20 cellular contexts compared by ENCODE assay signal in the genomic region with DNA sequence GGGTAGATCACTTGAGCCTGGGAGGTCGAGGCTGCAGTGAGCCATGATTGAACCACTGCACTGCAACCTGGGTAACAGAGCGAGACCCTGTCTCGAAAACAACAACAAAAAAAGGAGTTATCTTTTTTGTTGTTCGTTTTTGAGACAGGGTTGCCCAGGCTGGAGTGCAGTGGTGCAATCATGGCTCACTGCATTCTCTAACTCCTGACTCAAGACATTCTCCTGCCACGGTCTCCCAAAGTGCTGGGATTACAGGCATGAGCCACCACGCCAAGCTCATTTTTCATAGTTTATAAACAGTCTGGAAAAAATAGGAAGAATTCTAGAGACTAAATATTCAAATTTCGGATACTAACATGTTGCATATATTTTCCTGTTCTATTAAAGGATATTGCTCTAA. TPM values are rescaled to one million over a fixed set of nuclear protein-coding genes. Genes with fewer than 3 reads are reported as not detected.
DNase-seq lines count a peak whose midpoint lies in the region; ATAC-seq and TF ChIP-seq lines count a peak whose summit lies in the region.
"Had no signal": no experiment of that assay in that cellular context is flagged by ENCODE, and none has a peak within 500 bp of the region (broad histone marks: within the 10 kb centered on the region; RNA-seq: fewer than 3 reads in every experiment).

No MANE protein-coding gene starts in this region.

- no peak overlapping the region for H2AFZ ChIP-seq in ACC112 (ENCODE audit: low read length, unreplicated experiment)
- H2AFZ ChIP-seq: PC-9 had no signal

- H3K4me3 ChIP-seq in ACC112 (ENCODE audit: low read depth, low read length) (no peak overlapping the region), gastroesophageal sphincter (no peak overlapping the region), thyroid gland (replicated peaks in 1 of 3) (no peak overlapping the region)
- 0 out of 20 replicates have a peak overlapping the region, but pooled peaks of 1 of the 10 experiments have one; percentile 2 for H3K4me3 ChIP-seq in BLaER1 treated with 17β-estradiol and CSF1 and Interleukin-3, amounts not matched to agents 10 nM and 100 nM
- H3K4me3 ChIP-seq: body of pancreas, esophagus squamous epithelium, mucosa of descending colon, PC-9, SK-N-MC, transverse colon had no signal

- TF ChIP-seq CTCF in RWPE1 (conservative IDR thresholded peaks at IDR 0.05; ENCODE audit: low read depth) (no peak), gastroesophageal sphincter (IDR thresholded peaks at IDR 0.05) (no peak), thyroid gland (IDR thresholded peaks at IDR 0.05) (no peak)

- 78 to 85% methylated on average over 4 to 7 of the region's 7 CpGs for WGBS in gastroesophageal sphincter (ENCODE audit: low coverage in 1 of 2), 2 donors
- 87 to 96% methylated on average over 7 of the region's 7 CpGs for whole genome bisulfite sequencing in thyroid gland, 2 donors

- no peak for TF ChIP-seq EP300 in gastroesophageal sphincter (IDR thresholded peaks at IDR 0.05)

- H3K79me2 ChIP-seq in ACC112 (ENCODE audit: control insufficient read depth, insufficient read depth, low read length, unreplicated experiment), result no peaks in the 10 kb centered on the region

- H3K36me3 ChIP-seq in ACC112 (ENCODE audit: insufficient read depth, low read length) (peaks cover 3% of the 10 kb centered on the region; the same call in 1 of the 2 replicates), gastroesophageal sphincter (peaks cover 0 to 61% of the 10 kb centered on the region in 2 donors), thyroid gland (peaks cover 5 to 16% of the 10 kb centered on the region in 2 donors)
- peaks cover 42 to 75% (median 60%) of the 10 kb centered on the region in 11 experiments for H3K36me3 ChIP-seq in BLaER1 treated with 17β-estradiol and CSF1 and Interleukin-3, amounts not matched to agents 10 nM and 100 nM

- TF ChIP-seq POLR2A in gastroesophageal sphincter (IDR thresholded peaks at IDR 0.05) (no peak), thyroid gland (IDR thresholded peaks at IDR 0.05) (no peak)

- H3K4me1 ChIP-seq in ACC112 (ENCODE audit: control insufficient read depth, insufficient read depth, low read length, unreplicated experiment) (peaks cover 24% of the 10 kb centered on the region), gastroesophageal sphincter (no peaks in the 10 kb centered on the region), thyroid gland (no peaks in the 10 kb centered on the region)
- H3K4me1 ChIP-seq in BLaER1 treated with 17β-estradiol and CSF1 and Interleukin-3, amounts not matched to agents 10 nM and 100 nM, result peaks cover 16 to 74% (median 62%) of the 10 kb centered on the region in 10 experiments
- H3K4me1 ChIP-seq: body of pancreas had no signal

- intact Hi-C loops in thyroid gland (cut with DNase I), result no loop called here

- H3K27ac Mint-ChIP-seq in activated CD4-positive, alpha-beta memory T cell treated with anti-CD3 and anti-CD28 coated beads, Interleukin-2, amount 10 ng/mL, durations not matched to agents 7 days and 5 days, result peak overlapping the region; percentile 60

- H3K27me3 Mint-ChIP-seq in activated CD4-positive, alpha-beta memory T cell treated with anti-CD3 and anti-CD28 coated beads, Interleukin-2, amount 10 ng/mL, durations not matched to agents 7 days and 5 days, result no peaks in the 10 kb centered on the region
- H3K27me3 Mint-ChIP-seq: IgD-negative memory B cell had no signal

- CTCF ChIA-PET in activated CD4-positive, alpha-beta memory T cell treated with anti-CD3 and anti-CD28 coated beads, Interleukin-2, amount 10 ng/mL, durations not matched to agents 7 days and 5 days (lab: Charles Lee), result interaction anchor here (1.4 kb wide), 1 partner anchor 43 kb away, joined by 3 read pairs; no protein-coding TSS in a partner anchor
- CTCF ChIA-PET in RWPE1 (lab: Yijun Ruan, JAX), result no interaction called here

- ATAC-seq in gastroesophageal sphincter, result no peak
- ATAC-seq: body of pancreas had no signal

- peak overlapping the region in 8 of 11 experiments; percentile 50 to 70 (median 62); a peak in 15 of 22 replicates for H3K4me2 ChIP-seq in BLaER1 treated with 17β-estradiol and CSF1 and Interleukin-3, amounts not matched to agents 10 nM and 100 nM
- H3K4me2 ChIP-seq: PC-9 had no signal

- peak overlapping the region in 9 of 11 experiments; percentile 14 to 67 (median 57); a peak in 10 of 22 replicates for H3K9ac ChIP-seq in BLaER1 treated with 17β-estradiol and CSF1 and Interleukin-3, amounts not matched to agents 10 nM and 100 nM

- H3K4me1 Mint-ChIP-seq in activated CD4-positive, alpha-beta memory T cell treated with anti-CD3 and anti-CD28 coated beads, Interleukin-2, amount 10 ng/mL, durations not matched to agents 7 days and 5 days, result peaks cover 57% of the 10 kb centered on the region

- H3K36me3 Mint-ChIP-seq in activated CD4-positive, alpha-beta memory T cell treated with anti-CD3 and anti-CD28 coated beads, Interleukin-2, amount 10 ng/mL, durations not matched to agents 7 days and 5 days (ENCODE audit: low read depth), result peaks cover 67% of the 10 kb centered on the region

- H3K27me3 ChIP-seq in ACC112 (ENCODE audit: insufficient read depth, low read length) (no peaks in the 10 kb centered on the region), layer of hippocampus (ENCODE audit: control insufficient read depth, insufficient read depth, low read length) (no peaks in the 10 kb centered on the region), gastroesophageal sphincter (no peaks in the 10 kb centered on the region), thyroid gland (no peaks in the 10 kb centered on the region)
- H3K27me3 ChIP-seq in BLaER1 treated with 17β-estradiol and CSF1 and Interleukin-3, amounts not matched to agents 10 nM and 100 nM, result no peaks in the 10 kb centered on the region
- H3K27me3 ChIP-seq: body of pancreas, esophagus squamous epithelium, transverse colon had no signal

- H4K20me1 ChIP-seq in BLaER1 treated with 17β-estradiol and CSF1 and Interleukin-3, amounts not matched to agents 10 nM and 100 nM, result no peaks in the 10 kb centered on the region

- H3K9me3 Mint-ChIP-seq in activated CD4-positive, alpha-beta memory T cell treated with anti-CD3 and anti-CD28 coated beads, Interleukin-2, amount 10 ng/mL, durations not matched to agents 7 days and 5 days, result no peaks in the 10 kb centered on the region
- H3K9me3 Mint-ChIP-seq: IgD-negative memory B cell had no signal

- 0 out of 22 replicates have a peak, but pooled peaks cover 0 to 4% (median 0%) of the 10 kb centered on the region in 11 experiments for H3K9me3 ChIP-seq in BLaER1 treated with 17β-estradiol and CSF1 and Interleukin-3, amounts not matched to agents 10 nM and 100 nM (replicated peaks in 1 of 11)
- H3K9me3 ChIP-seq in gastroesophageal sphincter, result no peaks in the 10 kb centered on the region
- H3K9me3 ChIP-seq in thyroid gland, result no peaks in the 10 kb centered on the region
- H3K9me3 ChIP-seq: body of pancreas, esophagus squamous epithelium, mucosa of descending colon, transverse colon had no signal

- DNase-seq in activated CD4-positive, alpha-beta memory T cell treated with anti-CD3 and anti-CD28 coated beads, Interleukin-2, amount 10 ng/mL, durations not matched to agents 7 days and 5 days, result no peak
- no peak for DNase-seq in middle frontal gyrus (ENCODE audit: extremely low spot score, low spot score)
- DNase-seq in RWPE1 (ENCODE audit: low spot score), result no peak
- DNase-seq in thyroid gland, result no peak
- DNase-seq: activated gamma-delta T cell treated with Interleukin-2 at 50 U/mL for 16 hours; hypothalamus; mucosa of descending colon; NCI-H2107; NCI-H69; PC-9; stimulated activated CD4-positive, alpha-beta T cell treated with anti-CD3 and anti-CD28 coated beads, Interleukin-4, amount 100 ng/mL, for 4 hours; transverse colon had no signal

- H3K27ac ChIP-seq in ACC112 (ENCODE audit: low read depth, low read length) (peak overlapping the region; percentile 96), layer of hippocampus (ENCODE audit: low read depth, low read length) (peak overlapping the region; percentile 38), RWPE1 (no peak overlapping the region), gastroesophageal sphincter (peak overlapping the region in 1 of 4 donors; percentile 29), thyroid gland (no peak overlapping the region)
- H3K27ac ChIP-seq in BLaER1 treated with 17β-estradiol and CSF1 and Interleukin-3, amounts not matched to agents 10 nM and 100 nM, result peak overlapping the region in 10 of 11 experiments; percentile 36 to 95 (median 91); a peak in 19 of 22 replicates
- H3K27ac ChIP-seq: PC-9, SK-N-MC had no signal

- H3K4me3 Mint-ChIP-seq in activated CD4-positive, alpha-beta memory T cell treated with anti-CD3 and anti-CD28 coated beads, Interleukin-2, amount 10 ng/mL, durations not matched to agents 7 days and 5 days, result no peak overlapping the region

- POLR2A ChIA-PET in activated CD4-positive, alpha-beta memory T cell treated with anti-CD3 and anti-CD28 coated beads, Interleukin-2, amount 10 ng/mL, durations not matched to agents 7 days and 5 days (lab: Charles Lee), result interaction anchor here (1.8 to 1.9 kb wide), 4 partner anchors 32 to 58 kb away, joined by 5 to 14 read pairs (median 6); partner anchors contain the start of genes DENND10 and EIF3A
- POLR2A ChIA-PET in RWPE1 (lab: Yijun Ruan, JAX; ENCODE audit: low non-redundant PET), result no interaction called here

RNA-seq across cellular contexts. Expression of gene SFXN4, which starts 29.4 kb away (rescaled TPM):
- 10 to 100 TPM; 19.6 to 22.6 TPM for total RNA-seq in activated CD4-positive, alpha-beta memory T cell treated with anti-CD3 and anti-CD28 coated beads, Interleukin-2, amount 10 ng/mL, durations not matched to agents 7 days and 5 days
- total RNA-seq in gastroesophageal sphincter, result 10 to 100 TPM; 12.7 to 25.3 (median 17.1) TPM
- 10 to 100 TPM; 17.8 to 88.3 (median 36.3) TPM for total RNA-seq in thyroid gland

RNA-seq across cellular contexts. Expression of gene DENND10, which starts 32.2 kb away (rescaled TPM):
- total RNA-seq in activated CD4-positive, alpha-beta memory T cell treated with anti-CD3 and anti-CD28 coated beads, Interleukin-2, amount 10 ng/mL, durations not matched to agents 7 days and 5 days, result 10 to 100 TPM; 52.4 to 57.1 TPM
- total RNA-seq in gastroesophageal sphincter (10 to 100 TPM; 23.0 to 42.5 (median 30.2) TPM), thyroid gland (10 to 100 TPM; 46.4 to 55.3 (median 53.1) TPM)

RNA-seq across cellular contexts. Expression of gene PRDX3, which starts 42.5 kb away (rescaled TPM):
- 100 to 1,000 TPM; 115 to 117 TPM for total RNA-seq in activated CD4-positive, alpha-beta memory T cell treated with anti-CD3 and anti-CD28 coated beads, Interleukin-2, amount 10 ng/mL, durations not matched to agents 7 days and 5 days
- total RNA-seq in gastroesophageal sphincter, result 100 to 1,000 TPM; 140 to 289 (median 164) TPM
- total RNA-seq in thyroid gland, result 100 to 1,000 TPM; 137 to 299 (median 243) TPM

RNA-seq across cellular contexts. Expression of gene EIF3A, which starts 55.5 kb away (rescaled TPM):
- 100 to 1,000 TPM; 129 to 130 TPM for total RNA-seq in activated CD4-positive, alpha-beta memory T cell treated with anti-CD3 and anti-CD28 coated beads, Interleukin-2, amount 10 ng/mL, durations not matched to agents 7 days and 5 days
- total RNA-seq in gastroesophageal sphincter (100 to 1,000 TPM; 124 to 149 (median 136) TPM), thyroid gland (100 to 1,000 TPM in 2 of 4 donors, 10 to 100 TPM in 2; 85.6 to 113 (median 102) TPM)

Comparison
In these comparisons a context has a peak if more than half of its experiments do, and no peak if none do; other contexts are left out.
1. H3K27ac ChIP-seq: peak in ACC112 (single experiment), BLaER1 treated with 17β-estradiol and CSF1 and Interleukin-3, amounts not matched to agents 10 nM and 100 nM (10 of 11) and layer of hippocampus (single experiment); none in RWPE1 (single experiment) and thyroid gland (0 of 3).